ENCODE assay signal across 9 cellular contexts in the genomic region with DNA sequence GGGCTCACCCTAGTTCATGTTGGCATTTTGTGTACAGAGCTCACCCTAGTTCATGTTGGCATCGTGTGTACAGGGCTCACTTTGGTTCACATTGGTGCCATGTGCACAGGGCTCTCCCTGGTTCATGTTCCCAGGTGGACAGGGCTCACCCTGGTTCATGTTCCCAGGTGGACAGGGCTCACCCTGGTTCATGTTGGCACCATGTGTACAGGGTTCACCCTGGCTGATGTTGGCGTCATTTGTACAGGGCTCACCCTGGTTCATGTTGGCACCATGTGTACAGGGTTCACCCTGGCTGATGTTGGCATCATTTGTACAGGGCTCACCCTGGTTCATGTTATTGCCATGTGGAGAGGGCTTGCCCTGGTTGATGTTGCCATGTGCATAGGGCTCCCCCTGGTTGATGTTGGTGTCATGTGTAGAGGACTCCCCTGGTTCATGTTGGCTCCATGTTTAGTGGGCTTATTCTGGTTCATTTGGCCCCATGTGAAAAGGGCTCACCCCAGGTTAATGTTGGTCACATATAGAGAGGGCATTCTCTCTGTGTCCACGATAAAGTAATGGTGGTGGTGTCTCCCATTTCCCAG. TPM values are rescaled to one million over a fixed set of nuclear protein-coding genes. Genes with fewer than 3 reads are reported as not detected.
DNase-seq lines count a peak whose midpoint lies in the region; ATAC-seq and TF ChIP-seq lines count a peak whose summit lies in the region.
"Had no signal": no experiment of that assay in that cellular context is flagged by ENCODE, and none has a peak within 500 bp of the region (broad histone marks: within the 10 kb centered on the region; RNA-seq: fewer than 3 reads in every experiment).

No MANE protein-coding gene starts in this region.

- no peaks in the 10 kb centered on the region for H4K20me1 ChIP-seq in HCT116 (ENCODE audit: insufficient read depth)

- no peaks in the 10 kb centered on the region for H3K9me3 Mint-ChIP-seq in CD8-positive, alpha-beta T cell

- intact Hi-C loops in CD8-positive, alpha-beta T cell (cut with DNase I, micrococcal nuclease): no loop called here
- intact Hi-C loops in HCT116 (cut with micrococcal nuclease): no loop called here

- H3K9me3 ChIP-seq in CD8-positive, alpha-beta T cell (ENCODE audit: low read length): no peaks in the 10 kb centered on the region
- H3K9me3 ChIP-seq in HCT116 (ENCODE audit: control insufficient read depth in 1 of 2, insufficient read depth in 1 of 2, low read depth in 1 of 2, low read length in 2 of 2) (no peaks in the 10 kb centered on the region), liver (ENCODE audit: control insufficient read depth in 4 of 4, low read length in 3 of 4) (no peaks in the 10 kb centered on the region), gastroesophageal sphincter (no peaks in the 10 kb centered on the region)

- DNase-seq in CD8-positive, alpha-beta T cell: peak in 3 of 7 experiments; percentile 17 to 60 (median 27)
- DNase-seq in HCT116 (ENCODE audit: low read depth, low spot score): no peak
- peak; percentile 29 for DNase-seq in activated effector memory CD4-positive, alpha-beta T cell treated with Interleukin-2 at 50 U/mL for 16 hours
- DNase-seq in effector CD4-positive, alpha-beta T cell: no peak
- no peak for DNase-seq in NCI-H2107 treated with DMSO at 0.1 percent for 48 hours (lab: John Stamatoyannopoulos, UW; ENCODE audit: unreplicated experiment)
- no peak for DNase-seq in NCI-H446 treated with DMSO at 0.1 percent for 48 hours (lab: John Stamatoyannopoulos, UW)
- DNase-seq: NCI-H524 treated with DMSO at 0.1 percent for 48 hours had no signal

- H3K36me3 Mint-ChIP-seq in CD8-positive, alpha-beta T cell: no peaks in the 10 kb centered on the region

- RAD21 ChIA-PET in HCT116 (lab: Charles Lee; ENCODE audit: low non-redundant PET in 1 of 2, low total read pairs in 2 of 2, uncharacterized antibody in 2 of 2, unreplicated experiment in 2 of 2): no interaction called here

- 86% methylated on average over 3 of the region's 3 CpGs for WGBS in liver
- 0 to 71% methylated on average over 1 to 2 of the region's 3 CpGs for WGBS in gastroesophageal sphincter (ENCODE audit: low coverage in 1 of 2), 2 donors

- H3K4me3 ChIP-seq in CD8-positive, alpha-beta T cell (ENCODE audit: low read depth, low read length): no peak overlapping the region
- H3K4me3 ChIP-seq in HCT116 (replicated peaks in 1 of 2; ENCODE audit: low read depth in 1 of 2, low read length in 2 of 2) (no peak overlapping the region), liver (ENCODE audit: low read depth in 1 of 3, low read length in 3 of 3) (no peak overlapping the region), gastroesophageal sphincter (no peak overlapping the region)

- no peaks in the 10 kb centered on the region for H3K9me2 ChIP-seq in HCT116 (ENCODE audit: insufficient read depth)

- no peak overlapping the region for H3K4me3 Mint-ChIP-seq in CD8-positive, alpha-beta T cell

- CTCF ChIA-PET in CD8-positive, alpha-beta T cell (lab: Charles Lee): interaction anchor here (0.7 to 0.9 kb wide), 3 partner anchors 23 to 408 kb away, joined by 3 read pairs; no protein-coding TSS in a partner anchor
- CTCF ChIA-PET in HCT116 (lab: Charles Lee): no interaction called here

- POLR2A ChIA-PET in CD8-positive, alpha-beta T cell (lab: Charles Lee): no interaction called here
- POLR2A ChIA-PET in HCT116 (lab: Charles Lee): no interaction called here

- H3K27ac ChIP-seq in CD8-positive, alpha-beta T cell (ENCODE audit: low read depth, low read length): no peak overlapping the region
- H3K27ac ChIP-seq in HCT116 (ENCODE audit: low read depth, low read length) (no peak overlapping the region), liver (ENCODE audit: low read depth in 1 of 2, low read length in 2 of 2) (no peak overlapping the region), gastroesophageal sphincter (no peak overlapping the region)

- H3K27ac Mint-ChIP-seq in CD8-positive, alpha-beta T cell: no peak overlapping the region

- peak; percentile 69 for TF ChIP-seq RAD21 in HCT116 (IDR thresholded peaks at IDR 0.05; ENCODE audit: low read depth)
- peak; percentile 65 to 74 for TF ChIP-seq RAD21 in liver (IDR thresholded peaks at IDR 0.05)

- H3K4me1 Mint-ChIP-seq in CD8-positive, alpha-beta T cell (ENCODE audit: low read depth): no peaks in the 10 kb centered on the region

- H3K4me2 ChIP-seq in HCT116 (ENCODE audit: low read length): no peak overlapping the region

- H2AFZ ChIP-seq in HCT116 (ENCODE audit: low read depth, low read length, poor library complexity, severe bottlenecking): no peak overlapping the region

- H3K79me2 ChIP-seq in HCT116 (ENCODE audit: insufficient read depth, low read length): no peaks in the 10 kb centered on the region

- H3K27me3 ChIP-seq in CD8-positive, alpha-beta T cell (ENCODE audit: insufficient read depth, low read length): no peaks in the 10 kb centered on the region
- no peaks in the 10 kb centered on the region for H3K27me3 ChIP-seq in HCT116 (ENCODE audit: insufficient read depth, low read length)
- H3K27me3 ChIP-seq in liver (ENCODE audit: control insufficient read depth in 4 of 4, insufficient read depth in 4 of 4, low read length in 3 of 4): no peaks in the 10 kb centered on the region
- peaks cover 17% of the 10 kb centered on the region for H3K27me3 ChIP-seq in gastroesophageal sphincter

- TF ChIP-seq POLR2A in HCT116 (IDR thresholded peaks at IDR 0.05; ENCODE audit: borderline replicate concordance, extremely low read depth, insufficient read depth, insufficient read length): no peak
- TF ChIP-seq POLR2A in gastroesophageal sphincter (IDR thresholded peaks at IDR 0.05): no peak

- H3K27me3 Mint-ChIP-seq in CD8-positive, alpha-beta T cell (ENCODE audit: low read depth): peaks cover 2% of the 10 kb centered on the region

- H3K9ac ChIP-seq in HCT116 (ENCODE audit: low read length) (no peak overlapping the region), liver (ENCODE audit: low read depth in 1 of 2, low read length in 2 of 2) (no peak overlapping the region)

- no peak for TF ChIP-seq CTCF in CD8-positive, alpha-beta T cell (IDR thresholded peaks at IDR 0.05)
- TF ChIP-seq CTCF in HCT116 (IDR thresholded peaks at IDR 0.05 in 2 of 3, conservative IDR thresholded peaks at IDR 0.05 in 1 of 3; ENCODE audit: borderline replicate concordance in 1 of 3, insufficient read depth in 1 of 3, low read depth in 2 of 3, low read length in 2 of 3) (peak; percentile 11 to 47 (median 27); a peak in 2 of 6 replicates), liver (IDR thresholded peaks at IDR 0.05; ENCODE audit: low read depth, low read length, missing input control) (peak; percentile 17), gastroesophageal sphincter (IDR thresholded peaks at IDR 0.05) (no peak)

- peaks cover under 1% of the 10 kb centered on the region for H3K4me1 ChIP-seq in CD8-positive, alpha-beta T cell (ENCODE audit: insufficient read depth, low read length)
- H3K4me1 ChIP-seq in HCT116 (ENCODE audit: control insufficient read depth in 1 of 2, insufficient read depth in 2 of 2, low read length in 2 of 2) (no peaks in the 10 kb centered on the region), liver (ENCODE audit: control insufficient read depth in 4 of 4, insufficient read depth in 4 of 4, low read length in 3 of 4) (peaks cover 6 to 24% (median 16%) of the 10 kb centered on the region in 4 donors), gastroesophageal sphincter (peaks cover 0 to 2% (median 0%) of the 10 kb centered on the region in 3 donors)

- ATAC-seq in CD8-positive, alpha-beta T cell: peak; percentile 31
- ATAC-seq in HCT116: 0 out of 2 replicates have a peak, but pooled peaks have one; percentile 51
- no peak for ATAC-seq in gastroesophageal sphincter

- TF ChIP-seq EP300 in gastroesophageal sphincter (IDR thresholded peaks at IDR 0.05): no peak

- no TSS peak for BruUV-seq in HCT116 (replicated peaks; lab: Mats Ljungman, UMichigan)

- H3K36me3 ChIP-seq in CD8-positive, alpha-beta T cell (ENCODE audit: insufficient read depth, low read length): no peaks in the 10 kb centered on the region
- no peaks in the 10 kb centered on the region for H3K36me3 ChIP-seq in HCT116 (ENCODE audit: control insufficient read depth in 1 of 2, insufficient read depth in 2 of 2, low read length in 2 of 2)
- H3K36me3 ChIP-seq in liver (ENCODE audit: control insufficient read depth in 4 of 4, insufficient read depth in 3 of 4, low read depth in 1 of 4, low read length in 3 of 4): no peaks in the 10 kb centered on the region
- H3K36me3 ChIP-seq in gastroesophageal sphincter: peaks cover 0 to 40% of the 10 kb centered on the region in 2 donors

TF ChIP-seq in HCT116, 20 proteins besides CTCF, POLR2A, EP300 and RAD21 (continues in another document):
- TF ChIP-seq ZFX (IDR thresholded peaks at IDR 0.05) (no peak), EZH2phosphoT487 (IDR thresholded peaks at IDR 0.05; ENCODE audit: borderline replicate concordance) (no peak), SIN3A (IDR thresholded peaks at IDR 0.05; ENCODE audit: low read depth) (no peak), MAX (IDR thresholded peaks at IDR 0.05) (no peak), ELF1 (IDR thresholded peaks at IDR 0.05; ENCODE audit: borderline replicate concordance, low read depth) (no peak), YY1 (IDR thresholded peaks at IDR 0.05; ENCODE audit: extremely low read depth, insufficient replicate concordance, low read depth, low read length) (no peak), JUND (IDR thresholded peaks at IDR 0.05) (no peak), FOSL1 (IDR thresholded peaks at IDR 0.05; ENCODE audit: low read depth) (no peak)

TF ChIP-seq in liver, 16 proteins besides CTCF, POLR2A, EP300 and RAD21 (continues in another document):
- no peak for TF ChIP-seq FOXA2 (IDR thresholded peaks at IDR 0.05)

RNA-seq across cellular contexts. Expression of gene NR2C2, which starts 31.7 kb away (rescaled TPM):
- 10 to 100 TPM; 29.9 to 36.8 TPM for total RNA-seq in CD8-positive, alpha-beta T cell
- total RNA-seq in HCT116 (2021; ENCODE audit: unreplicated experiment) (45.0 TPM), liver (10 to 100 TPM; 21.8 TPM), gastroesophageal sphincter (10 to 100 TPM; 35.8 to 56.2 (median 40.7) TPM)
- 21.2 and 25.6 TPM in 2 replicates for polyA plus RNA-seq in HCT116 (2012)
- polyA plus RNA-seq in liver: 1 to 10 TPM; 3.3 to 7.3 TPM

Comparison
In these comparisons a context has a peak if more than half of its experiments do, and no peak if none do; other contexts are left out.
1. CTCF ChIP-seq: peak in HCT116 (3 of 3) and liver (single experiment); none in CD8-positive, alpha-beta T cell (single experiment) and gastroesophageal sphincter (0 of 4).